ENCODE assay signal across 13 cellular contexts in genomic region chr9:134645607-134646365, GRCh38. TPM values are rescaled to one million over a fixed set of nuclear protein-coding genes. Genes with fewer than 3 reads are reported as not detected.
A peak's percentile ranks its signal among the peaks of the same experiment; 100 is the strongest.
DNase-seq lines count a peak whose midpoint lies in the region; ATAC-seq, FAIRE-seq and TF ChIP-seq lines count a peak whose summit lies in the region.
"Had no signal": no experiment of that assay in that cellular context is flagged by ENCODE, and none has a peak within 500 bp of the region (broad histone marks: within the 10 kb centered on the region; RNA-seq: fewer than 3 reads in every experiment).

No MANE protein-coding gene starts in this region.

- H3K36me3 Mint-ChIP-seq in astrocyte (ENCODE audit: low read depth, unreplicated experiment) = peaks cover 24% of the 10 kb centered on the region
- H3K36me3 Mint-ChIP-seq: activated CD4-positive, alpha-beta memory T cell treated with anti-CD3 and anti-CD28 coated beads for 36 hours had no signal

- H3K27me3 ChIP-seq in BLaER1 (no peaks in the 10 kb centered on the region), astrocyte (ENCODE audit: insufficient read depth, low read length) (no peaks in the 10 kb centered on the region), layer of hippocampus (ENCODE audit: control insufficient read depth, insufficient read depth, low read length) (peaks cover 12% of the 10 kb centered on the region), smooth muscle cell (ENCODE audit: low read depth) (no peaks in the 10 kb centered on the region)

- H4K20me1 ChIP-seq in BLaER1 = peaks cover 75% of the 10 kb centered on the region
- H4K20me1 ChIP-seq in astrocyte (ENCODE audit: insufficient read depth, low read length) = peaks cover 76% of the 10 kb centered on the region
- H4K20me1 ChIP-seq in smooth muscle cell (ENCODE audit: low read depth) = peaks cover 88% of the 10 kb centered on the region

- H3K79me2 ChIP-seq in astrocyte (ENCODE audit: insufficient read depth, low read length) (peaks cover 88% of the 10 kb centered on the region), smooth muscle cell (ENCODE audit: low read depth) (peaks cover 91% of the 10 kb centered on the region)

- 38% methylated on average over 9 of the region's 9 CpGs for WGBS in smooth muscle cell (ENCODE audit: low lambda C conversion rate)

- peaks cover 45% of the 10 kb centered on the region for H3K4me1 Mint-ChIP-seq in astrocyte (ENCODE audit: low read depth, unreplicated experiment)

- DNase-seq in astrocyte (ENCODE audit: low read depth) (no peak), smooth muscle cell (lab: John Stamatoyannopoulos, UW; ENCODE audit: unreplicated experiment) (no peak), midbrain (lab: John Stamatoyannopoulos, UW) (no peak), nucleus accumbens (lab: John Stamatoyannopoulos, UW) (no peak)
- DNase-seq: activated CD4-positive, alpha-beta memory T cell treated with anti-CD3 and anti-CD28 coated beads for 36 hours; activated naive CD4-positive, alpha-beta T cell treated with anti-CD3 and anti-CD28 coated beads for 36 hours; hippocampal formation; OCI-M1 had no signal

- H3K4me3 ChIP-seq in BLaER1 (no peak overlapping the region), astrocyte (ENCODE audit: insufficient read depth, low read depth, low read length) (peak overlapping the region; percentile 58), smooth muscle cell (peak overlapping the region; percentile 50)

- H3K36me3 ChIP-seq in BLaER1 (peaks cover 30% of the 10 kb centered on the region), astrocyte (ENCODE audit: insufficient read depth, low read length) (peaks cover 20% of the 10 kb centered on the region), smooth muscle cell (ENCODE audit: low read depth) (no peaks in the 10 kb centered on the region)

- TF ChIP-seq CTCF in astrocyte (IDR thresholded peaks at IDR 0.05; ENCODE audit: insufficient read depth, low read depth, low read length) (no peak), smooth muscle cell (IDR thresholded peaks at IDR 0.05; ENCODE audit: borderline replicate concordance, insufficient read depth, poor library complexity, severe bottlenecking) (no peak)

- peaks cover 69% of the 10 kb centered on the region for H3F3A ChIP-seq in smooth muscle cell (ENCODE audit: low read depth)

- ATAC-seq in GM18502 (IDR thresholded peaks at IDR 0.05; ENCODE audit: poor library complexity, unreplicated experiment) (no peak), GM21447 (IDR thresholded peaks at IDR 0.05; ENCODE audit: unreplicated experiment) (no peak)

- H3K4me1 ChIP-seq in BLaER1 (peaks cover 59% of the 10 kb centered on the region), astrocyte (ENCODE audit: insufficient read depth, low read length) (peaks cover 51% of the 10 kb centered on the region), smooth muscle cell (ENCODE audit: low read depth) (peaks cover 22% of the 10 kb centered on the region)

- peak overlapping the region; percentile 57 for H3K4me2 ChIP-seq in BLaER1
- H3K4me2 ChIP-seq in astrocyte (ENCODE audit: low read length) = peak overlapping the region; percentile 90
- peak overlapping the region; percentile 86 for H3K4me2 ChIP-seq in smooth muscle cell

- no peaks in the 10 kb centered on the region for H3K9me3 Mint-ChIP-seq in astrocyte (ENCODE audit: unreplicated experiment)
- H3K9me3 Mint-ChIP-seq: activated CD4-positive, alpha-beta memory T cell treated with anti-CD3 and anti-CD28 coated beads for 36 hours; activated naive CD4-positive, alpha-beta T cell treated with anti-CD3 and anti-CD28 coated beads for 36 hours; T-helper 2 cell treated with Interferon-gamma antibody and Interleukin-4, amounts not matched to agents 5 μg/mL and 100 μg/mL, for 36 hours had no signal

- no peaks in the 10 kb centered on the region for H3K27me3 Mint-ChIP-seq in astrocyte (ENCODE audit: low read depth, unreplicated experiment)

- no peak overlapping the region for H3K9ac ChIP-seq in BLaER1
- peak overlapping the region; percentile 81 for H3K9ac ChIP-seq in astrocyte (ENCODE audit: low read length)
- H3K9ac ChIP-seq in smooth muscle cell (ENCODE audit: low read depth) = peak overlapping the region; percentile 56

- H3K27ac ChIP-seq in BLaER1 = no peak overlapping the region
- peak overlapping the region; percentile 69 for H3K27ac ChIP-seq in astrocyte (ENCODE audit: low read depth, low read length)
- peak overlapping the region; percentile 65 for H3K27ac ChIP-seq in layer of hippocampus (ENCODE audit: low read depth, low read length)
- peak overlapping the region; percentile 82 for H3K27ac ChIP-seq in smooth muscle cell (ENCODE audit: low read depth)

- no peak for FAIRE-seq in astrocyte (lab: Jason Lieb, UNC)

- H2AFZ ChIP-seq in astrocyte (ENCODE audit: low read depth, low read length) = no peak overlapping the region
- H2AFZ ChIP-seq in smooth muscle cell (ENCODE audit: low read depth) = no peak overlapping the region

- peak overlapping the region; percentile 86 for H3K4me3 Mint-ChIP-seq in astrocyte (ENCODE audit: unreplicated experiment)
- H3K4me3 Mint-ChIP-seq: activated CD4-positive, alpha-beta memory T cell treated with anti-CD3 and anti-CD28 coated beads for 36 hours; activated naive CD4-positive, alpha-beta T cell treated with anti-CD3 and anti-CD28 coated beads for 36 hours; T-helper 2 cell treated with Interferon-gamma antibody and Interleukin-4, amounts not matched to agents 5 μg/mL and 100 μg/mL, for 36 hours had no signal

- H3K27ac Mint-ChIP-seq in astrocyte (ENCODE audit: unreplicated experiment) = peak overlapping the region; percentile 62
- H3K27ac Mint-ChIP-seq: activated CD4-positive, alpha-beta memory T cell treated with anti-CD3 and anti-CD28 coated beads for 36 hours; activated naive CD4-positive, alpha-beta T cell treated with anti-CD3 and anti-CD28 coated beads for 36 hours; T-helper 2 cell treated with Interferon-gamma antibody and Interleukin-4, amounts not matched to agents 5 μg/mL and 100 μg/mL, for 36 hours had no signal

- H3K9me3 ChIP-seq in BLaER1 (no peaks in the 10 kb centered on the region), astrocyte (ENCODE audit: insufficient read depth, low read depth, low read length) (no peaks in the 10 kb centered on the region), smooth muscle cell (replicated peaks; ENCODE audit: low read depth) (no peaks in the 10 kb centered on the region)

RNA-seq across cellular contexts. Expression of gene COL5A1, which starts 4.2 kb away (rescaled TPM):
- total RNA-seq in astrocyte (1,055 and 1,568 TPM in 2 replicates), smooth muscle cell (1,084 and 1,167 TPM in 2 replicates)
- 1,100 and 1,443 TPM in 2 replicates for polyA plus RNA-seq in smooth muscle cell
